ENCODE assay signal across 18 cellular contexts in the genomic region with DNA sequence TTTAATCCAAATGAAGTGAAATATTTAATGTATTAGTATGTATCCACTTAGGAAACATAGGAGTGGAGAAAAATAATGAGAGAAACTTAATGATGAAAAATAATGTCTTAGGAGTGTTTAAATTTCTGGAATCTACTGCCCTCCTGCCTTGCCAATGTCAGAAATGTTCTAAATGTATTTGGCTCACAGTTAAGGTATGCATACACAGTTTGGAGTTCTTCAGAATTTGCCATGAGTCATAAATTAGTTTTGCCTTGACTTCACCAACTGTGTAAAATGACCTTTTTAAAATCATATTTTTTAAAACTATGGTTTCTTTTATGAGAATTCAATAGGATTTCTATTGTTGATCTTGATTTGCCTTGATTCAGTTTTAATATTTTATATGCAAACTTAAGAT.
DNase-seq lines count a peak whose midpoint lies in the region; ATAC-seq, FAIRE-seq and TF ChIP-seq lines count a peak whose summit lies in the region.
"Had no signal": no experiment of that assay in that cellular context is flagged by ENCODE, and none has a peak within 500 bp of the region (broad histone marks: within the 10 kb centered on the region; RNA-seq: fewer than 3 reads in every experiment).

No MANE protein-coding gene starts in this region.

- intact Hi-C loops in CD14-positive monocyte (cut with micrococcal nuclease): no loop called here
- intact Hi-C loops in Right ventricle myocardium inferior (cut with DNase I): no loop called here

- POLR2A ChIA-PET in SK-N-SH (lab: Yijun Ruan, JAX): no interaction called here

- TF ChIP-seq CTCF in SK-N-SH (IDR thresholded peaks at IDR 0.05): no peak
- no peak for TF ChIP-seq CTCF in bronchial epithelial cell (IDR thresholded peaks at IDR 0.05; ENCODE audit: insufficient read depth, low read length, severe bottlenecking)
- TF ChIP-seq CTCF in fibroblast of the aortic adventitia (IDR thresholded peaks at IDR 0.05; ENCODE audit: insufficient read depth, low read length): no peak
- no peak for TF ChIP-seq CTCF in CD14-positive monocyte (IDR thresholded peaks at IDR 0.05)

- H3K4me3 Mint-ChIP-seq in CD14-positive monocyte: no peak overlapping the region
- no peak overlapping the region for H3K4me3 Mint-ChIP-seq in activated T-cell treated with anti-CD3 and anti-CD28 coated beads, Interleukin-2, amount 50 U/mL, for 24 hours
- H3K4me3 Mint-ChIP-seq: CD4-positive, CD25-positive, alpha-beta regulatory T cell had no signal

- H3K27me3 Mint-ChIP-seq in CD14-positive monocyte (ENCODE audit: low read depth in 3 of 3): no peaks in the 10 kb centered on the region
- H3K27me3 Mint-ChIP-seq in activated T-cell treated with anti-CD3 and anti-CD28 coated beads, Interleukin-2, amount 50 U/mL, for 24 hours: no peaks in the 10 kb centered on the region
- H3K27me3 Mint-ChIP-seq: CD4-positive, CD25-positive, alpha-beta regulatory T cell had no signal

- no peak overlapping the region for H3K9ac ChIP-seq in SK-N-SH

- no peaks in the 10 kb centered on the region for H3K4me1 Mint-ChIP-seq in CD14-positive monocyte
- no peaks in the 10 kb centered on the region for H3K4me1 Mint-ChIP-seq in activated T-cell treated with anti-CD3 and anti-CD28 coated beads, Interleukin-2, amount 50 U/mL, for 24 hours (ENCODE audit: low read depth)
- H3K4me1 Mint-ChIP-seq: CD4-positive, CD25-positive, alpha-beta regulatory T cell had no signal

- no peaks in the 10 kb centered on the region for H3K79me2 ChIP-seq in SK-N-SH (ENCODE audit: insufficient read depth)

- FAIRE-seq in bronchial epithelial cell (lab: Jason Lieb, UNC): no peak
- FAIRE-seq: A549 had no signal

- peaks cover 4% of the 10 kb centered on the region for H3F3A ChIP-seq in SK-N-SH (replicated peaks; ENCODE audit: insufficient read depth)

- TF ChIP-seq RAD21 in SK-N-SH (IDR thresholded peaks at IDR 0.05; ENCODE audit: low read length): no peak

- H3K4me3 ChIP-seq in SK-N-SH (ENCODE audit: low read depth in 2 of 2, low read length in 1 of 2) (no peak overlapping the region), bronchial epithelial cell (ENCODE audit: low read depth, low read length) (no peak overlapping the region), fibroblast of the aortic adventitia (ENCODE audit: low read depth, low read length) (no peak overlapping the region)
- H3K4me3 ChIP-seq: A549 had no signal

- no peaks in the 10 kb centered on the region; the same call in 1 of the 2 replicates for H3K9me2 ChIP-seq in SK-N-SH

- no peak overlapping the region for H3K4me2 ChIP-seq in SK-N-SH
- H3K4me2 ChIP-seq: A549 had no signal

- H3K4me1 ChIP-seq in SK-N-SH (ENCODE audit: control insufficient read depth in 1 of 2, insufficient read depth in 2 of 2, low read depth in 1 of 2, low read length in 1 of 2): no peaks in the 10 kb centered on the region; a peak in 1 of 4 replicates
- H3K4me1 ChIP-seq: A549 had no signal

- peak overlapping the region in 1 of 2 experiments; percentile 1; a peak in 2 of 4 replicates for H3K27ac ChIP-seq in SK-N-SH (ENCODE audit: low read depth in 2 of 2, low read length in 1 of 2)
- H3K27ac ChIP-seq: A549 had no signal

- H3K36me3 Mint-ChIP-seq in CD14-positive monocyte: no peaks in the 10 kb centered on the region
- H3K36me3 Mint-ChIP-seq in activated T-cell treated with anti-CD3 and anti-CD28 coated beads, Interleukin-2, amount 50 U/mL, for 24 hours (ENCODE audit: low read depth): no peaks in the 10 kb centered on the region
- H3K36me3 Mint-ChIP-seq: CD4-positive, CD25-positive, alpha-beta regulatory T cell had no signal

- H2AFZ ChIP-seq in SK-N-SH (ENCODE audit: low read depth): no peak overlapping the region

- H3K27me3 ChIP-seq in SK-N-SH (ENCODE audit: insufficient read depth) (no peaks in the 10 kb centered on the region), bronchial epithelial cell (ENCODE audit: control insufficient read depth, insufficient read depth, low read length) (no peaks in the 10 kb centered on the region)

- peaks cover 0 to 6% (median 4%) of the 10 kb centered on the region in 7 donors for H3K9me3 Mint-ChIP-seq in CD14-positive monocyte
- H3K9me3 Mint-ChIP-seq in activated T-cell treated with anti-CD3 and anti-CD28 coated beads, Interleukin-2, amount 50 U/mL, for 24 hours: no peaks in the 10 kb centered on the region

- 0 out of 4 replicates have a peak, but pooled peaks of 1 of the 2 experiments have one; percentile 31 for TF ChIP-seq EP300 in SK-N-SH (IDR thresholded peaks at IDR 0.05; ENCODE audit: borderline replicate concordance in 1 of 2, low read depth in 1 of 2, low read length in 1 of 2)

- peak; percentile 18 for DNase-seq in EL
- DNase-seq in SK-N-SH: no peak
- peak; percentile 28 for DNase-seq in bronchial epithelial cell (ENCODE audit: low read depth)
- DNase-seq in fibroblast of the aortic adventitia (ENCODE audit: low read depth): peak; percentile 26
- no peak for DNase-seq in CD14-positive monocyte (ENCODE audit: low spot score)
- DNase-seq in Right ventricle myocardium inferior (ENCODE audit: missing footprints): no peak
- DNase-seq in activated T-cell treated with anti-CD3 and anti-CD28 coated beads, Interleukin-2, amount 50 U/mL, for 24 hours: no peak
- no peak for DNase-seq in DMS53 treated with DMSO at 0.1 percent for 48 hours (lab: John Stamatoyannopoulos, UW; ENCODE audit: unreplicated experiment)
- DNase-seq: AML-193; CD4-positive, CD25-positive, alpha-beta regulatory T cell; DMS79 treated with DMSO at 0.1 percent for 48 hours; GF-D8; MV-4-11; NCI-H1417 treated with DMSO at 0.1 percent for 48 hours; NCI-H2029 treated with DMSO at 0.1 percent for 48 hours; NCI-H510A treated with DMSO at 0.1 percent for 48 hours; SHP77 treated with DMSO at 0.1 percent for 48 hours had no signal

- no peak for ATAC-seq in Right ventricle myocardium inferior
- ATAC-seq: A549 had no signal

- no peaks in the 10 kb centered on the region for H3K9me3 ChIP-seq in SK-N-SH
- H3K9me3 ChIP-seq: A549 had no signal

- H3K27ac Mint-ChIP-seq in CD14-positive monocyte: no peak overlapping the region
- no peak overlapping the region for H3K27ac Mint-ChIP-seq in activated T-cell treated with anti-CD3 and anti-CD28 coated beads, Interleukin-2, amount 50 U/mL, for 24 hours
- H3K27ac Mint-ChIP-seq: CD4-positive, CD25-positive, alpha-beta regulatory T cell had no signal

- no peaks in the 10 kb centered on the region for H3K36me3 ChIP-seq in SK-N-SH (replicated peaks in 1 of 2; ENCODE audit: control insufficient read depth in 1 of 2, insufficient read depth in 2 of 2, low read length in 1 of 2)
- H3K36me3 ChIP-seq in bronchial epithelial cell (ENCODE audit: control insufficient read depth, insufficient read depth, low read length): no peaks in the 10 kb centered on the region

- CTCF ChIA-PET in SK-N-SH (lab: Yijun Ruan, JAX): no interaction called here

- no peaks in the 10 kb centered on the region for H4K20me1 ChIP-seq in SK-N-SH (ENCODE audit: insufficient read depth)

TF ChIP-seq in SK-N-SH, 30 proteins besides CTCF, POLR2A, EP300 and RAD21 (continues in another document):
- TF ChIP-seq NFIC (IDR thresholded peaks at IDR 0.05; ENCODE audit: borderline replicate concordance) (no peak), JUND (IDR thresholded peaks at IDR 0.05) (peak; percentile 30; the same call in 1 of the 2 replicates), MXI1 (IDR thresholded peaks at IDR 0.05; ENCODE audit: low read depth, low read length) (no peak), TEAD4 (IDR thresholded peaks at IDR 0.05; ENCODE audit: borderline replicate concordance, insufficient read depth) (no peak), EZH2phosphoT487 (IDR thresholded peaks at IDR 0.05; ENCODE audit: borderline replicate concordance, low read depth) (no peak), GATA2 (CRISPR knock-in tag; IDR thresholded peaks at IDR 0.05) (no peak), FOSL2 (IDR thresholded peaks at IDR 0.05; ENCODE audit: borderline replicate concordance, low read depth) (peak; percentile 54; the same call in 1 of the 2 replicates), FOXM1 (IDR thresholded peaks at IDR 0.05; ENCODE audit: low read depth) (no peak), RFX5 (IDR thresholded peaks at IDR 0.05; ENCODE audit: low read length) (no peak), FOXJ3 (CRISPR knock-in tag; IDR thresholded peaks at IDR 0.05) (no peak), TCF12 (IDR thresholded peaks at IDR 0.05) (peak; percentile 57), MEF2A (IDR thresholded peaks at IDR 0.05; ENCODE audit: borderline replicate concordance, low read depth) (no peak), RXRA (IDR thresholded peaks at IDR 0.05; ENCODE audit: borderline replicate concordance, low read depth) (no peak), SMC3 (IDR thresholded peaks at IDR 0.05; ENCODE audit: low read depth, low read length) (no peak), GABPA (IDR thresholded peaks at IDR 0.05; ENCODE audit: low read depth) (no peak)
- TF ChIP-seq, protein P1, sequence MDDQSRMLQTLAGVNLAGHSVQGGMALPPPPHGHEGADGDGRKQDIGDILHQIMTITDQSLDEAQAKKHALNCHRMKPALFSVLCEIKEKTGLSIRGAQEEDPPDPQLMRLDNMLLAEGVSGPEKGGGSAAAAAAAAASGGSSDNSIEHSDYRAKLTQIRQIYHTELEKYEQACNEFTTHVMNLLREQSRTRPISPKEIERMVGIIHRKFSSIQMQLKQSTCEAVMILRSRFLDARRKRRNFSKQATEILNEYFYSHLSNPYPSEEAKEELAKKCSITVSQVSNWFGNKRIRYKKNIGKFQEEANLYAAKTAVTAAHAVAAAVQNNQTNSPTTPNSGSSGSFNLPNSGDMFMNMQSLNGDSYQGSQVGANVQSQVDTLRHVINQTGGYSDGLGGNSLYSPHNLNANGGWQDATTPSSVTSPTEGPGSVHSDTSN (IDR thresholded peaks at IDR 0.05): 0 out of 2 replicates have a peak, but pooled peaks have one; percentile 26
- TF ChIP-seq, protein P2, sequence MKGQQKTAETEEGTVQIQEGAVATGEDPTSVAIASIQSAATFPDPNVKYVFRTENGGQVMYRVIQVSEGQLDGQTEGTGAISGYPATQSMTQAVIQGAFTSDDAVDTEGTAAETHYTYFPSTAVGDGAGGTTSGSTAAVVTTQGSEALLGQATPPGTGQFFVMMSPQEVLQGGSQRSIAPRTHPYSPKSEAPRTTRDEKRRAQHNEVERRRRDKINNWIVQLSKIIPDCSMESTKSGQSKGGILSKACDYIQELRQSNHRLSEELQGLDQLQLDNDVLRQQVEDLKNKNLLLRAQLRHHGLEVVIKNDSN (IDR thresholded peaks at IDR 0.05; ENCODE audit: borderline replicate concordance, low read depth): no peak
- TF ChIP-seq, protein P3, sequence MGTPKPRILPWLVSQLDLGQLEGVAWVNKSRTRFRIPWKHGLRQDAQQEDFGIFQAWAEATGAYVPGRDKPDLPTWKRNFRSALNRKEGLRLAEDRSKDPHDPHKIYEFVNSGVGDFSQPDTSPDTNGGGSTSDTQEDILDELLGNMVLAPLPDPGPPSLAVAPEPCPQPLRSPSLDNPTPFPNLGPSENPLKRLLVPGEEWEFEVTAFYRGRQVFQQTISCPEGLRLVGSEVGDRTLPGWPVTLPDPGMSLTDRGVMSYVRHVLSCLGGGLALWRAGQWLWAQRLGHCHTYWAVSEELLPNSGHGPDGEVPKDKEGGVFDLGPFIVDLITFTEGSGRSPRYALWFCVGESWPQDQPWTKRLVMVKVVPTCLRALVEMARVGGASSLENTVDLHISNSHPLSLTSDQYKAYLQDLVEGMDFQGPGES (IDR thresholded peaks at IDR 0.05; ENCODE audit: low read depth, low read length): no peak

Comparison
In these comparisons a context has a peak if more than half of its experiments do, and no peak if none do; other contexts are left out.
1. DNase-seq: peak in EL (single experiment), bronchial epithelial cell (single experiment) and fibroblast of the aortic adventitia (single experiment); none in SK-N-SH (single experiment), CD14-positive monocyte (single experiment), Right ventricle myocardium inferior (single experiment), activated T-cell treated with anti-CD3 and anti-CD28 coated beads, Interleukin-2, amount 50 U/mL, for 24 hours (single experiment) and DMS53 treated with DMSO at 0.1 percent for 48 hours (single experiment).